24 cellular contexts compared by ENCODE assay signal in the genomic region with DNA sequence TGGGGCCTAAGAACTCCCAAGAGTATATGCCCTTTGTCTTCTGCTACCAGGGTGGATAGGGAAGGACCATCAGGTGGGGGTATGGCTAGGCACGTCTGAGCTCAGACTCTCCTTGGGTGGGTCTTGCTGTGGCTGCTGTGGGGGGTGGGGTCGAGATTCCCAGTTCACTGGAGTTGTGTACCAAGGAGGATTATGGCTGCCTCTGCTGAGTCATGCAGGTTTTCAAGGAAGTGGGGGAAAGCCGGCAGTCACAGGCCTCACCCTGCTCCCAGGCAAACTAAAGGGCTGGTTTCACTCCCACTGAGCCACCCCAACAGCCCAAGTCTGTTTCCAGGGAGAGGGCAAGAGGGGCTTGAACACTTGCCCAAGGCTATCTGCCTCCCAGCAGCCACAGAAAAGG.
"Had no signal": no experiment of that assay in that cellular context is flagged by ENCODE, and none has a peak within 500 bp of the region (broad histone marks: within the 10 kb centered on the region; RNA-seq: fewer than 3 reads in every experiment).

No MANE protein-coding gene starts in this region.

- H3K27me3 Mint-ChIP-seq: activated CD4-positive, alpha-beta memory T cell treated with anti-CD3 and anti-CD28 coated beads for 36 hours; activated naive CD4-positive, alpha-beta T cell treated with anti-CD3 and anti-CD28 coated beads, Interleukin-2, amount 50 U/mL, for 24 hours; stimulated activated naive B cell treated with anti-CD40 and anti-IgM and Interleukin-4, amounts not matched to agents 10 μg/mL and 1 μg/mL and 100 μg/mL, for 72 hours; T-helper 17 cell had no signal

- H3K4me1 ChIP-seq: body of pancreas, esophagus muscularis mucosa, gastroesophageal sphincter, left lung, prostate gland, upper lobe of left lung had no signal

- H3K9me3 ChIP-seq: body of pancreas, esophagus muscularis mucosa, gastroesophageal sphincter, left lung, neutrophil, ovary, prostate gland, upper lobe of left lung had no signal

- H3K9me3 Mint-ChIP-seq: activated CD4-positive, alpha-beta memory T cell treated with anti-CD3 and anti-CD28 coated beads for 36 hours; activated T-helper 1 cell treated with anti-CD3 and anti-CD28 coated beads, Interleukin-12 subunit alpha, Interleukin-12 subunit beta, Interleukin-2, Interleukin-4 antibody, amounts not matched to agents 30 ng/mL and 10 ng/mL and 1 ng/mL, durations not matched to agents 14 hours and 24 hours and 36 hours had no signal

- H3K4me3 Mint-ChIP-seq: activated CD4-positive, alpha-beta memory T cell treated with anti-CD3 and anti-CD28 coated beads for 36 hours; activated naive CD4-positive, alpha-beta T cell treated with anti-CD3 and anti-CD28 coated beads, Interleukin-2, amount 50 U/mL, for 24 hours; activated T-helper 1 cell treated with anti-CD3 and anti-CD28 coated beads, Interleukin-12 subunit alpha, Interleukin-12 subunit beta, Interleukin-2, Interleukin-4 antibody, amounts not matched to agents 30 ng/mL and 10 ng/mL and 1 ng/mL, durations not matched to agents 14 hours and 24 hours and 36 hours; natural killer cell; stimulated activated naive B cell treated with anti-CD40 and anti-IgM and Interleukin-4, amounts not matched to agents 10 μg/mL and 1 μg/mL and 100 μg/mL, for 72 hours; T-helper 17 cell had no signal

- DNase-seq: activated CD4-positive, alpha-beta memory T cell treated with anti-CD3 and anti-CD28 coated beads for 36 hours; activated CD4-positive, alpha-beta T cell treated with anti-CD3 and anti-CD28 coated beads for 48 hours; activated gamma-delta T cell treated with Interleukin-2 at 50 U/mL for 16 hours; anterior cingulate cortex; body of pancreas; dermis blood vessel endothelial cell; effector memory CD4-positive, alpha-beta T cell; head of caudate nucleus; left lung; natural killer cell; ovary; stimulated activated CD4-positive, alpha-beta T cell treated with anti-CD3 and anti-CD28 coated beads, Interleukin-2, amount 100 ng/mL, for 48 hours; stimulated activated CD8-positive, alpha-beta memory T cell treated with anti-CD3 and anti-CD28 coated beads, Interleukin-4, amount 100 ng/mL, for 48 hours; stimulated activated naive B cell treated with anti-CD40 and anti-IgM and Interleukin-4, amounts not matched to agents 10 μg/mL and 1 μg/mL and 100 μg/mL, for 72 hours; SW 1271; T-helper 17 cell; upper lobe of left lung had no signal

- H3K4me3 ChIP-seq: body of pancreas, esophagus muscularis mucosa, gastroesophageal sphincter, left lung, lung, ovary, prostate gland, upper lobe of left lung had no signal

- ATAC-seq: body of pancreas; gastroesophageal sphincter; left lung; natural killer cell; stimulated activated naive B cell treated with anti-CD40 and anti-IgM and Interleukin-4, amounts not matched to agents 10 μg/mL and 1 μg/mL and 100 μg/mL, for 72 hours; T-helper 17 cell had no signal

- H3K27ac Mint-ChIP-seq: activated CD4-positive, alpha-beta memory T cell treated with anti-CD3 and anti-CD28 coated beads for 36 hours; activated T-helper 1 cell treated with anti-CD3 and anti-CD28 coated beads, Interleukin-12 subunit alpha, Interleukin-12 subunit beta, Interleukin-2, Interleukin-4 antibody, amounts not matched to agents 30 ng/mL and 10 ng/mL and 1 ng/mL, durations not matched to agents 14 hours and 24 hours and 36 hours; natural killer cell; stimulated activated naive B cell treated with anti-CD40 and anti-IgM and Interleukin-4, amounts not matched to agents 10 μg/mL and 1 μg/mL and 100 μg/mL, for 72 hours; T-helper 17 cell had no signal

- H3K27me3 ChIP-seq: body of pancreas, esophagus muscularis mucosa, gastroesophageal sphincter, left lung, neutrophil, ovary, upper lobe of left lung had no signal

- H3K27ac ChIP-seq: body of pancreas, esophagus muscularis mucosa, gastroesophageal sphincter, left lung, neutrophil, ovary, prostate gland, upper lobe of left lung had no signal

- H3K36me3 ChIP-seq: neutrophil, ovary, prostate gland had no signal

- H3K36me3 Mint-ChIP-seq: natural killer cell had no signal

- H3K4me1 Mint-ChIP-seq: natural killer cell; stimulated activated naive B cell treated with anti-CD40 and anti-IgM and Interleukin-4, amounts not matched to agents 10 μg/mL and 1 μg/mL and 100 μg/mL, for 72 hours had no signal
